In genomic region chr16:71808593-71809449, GRCh38 we compare ENCODE assay signal across 1 cellular context.
A peak's percentile ranks its signal among the peaks of the same experiment; 100 is the strongest.
TF ChIP-seq lines count a peak whose summit lies in the region.

Gene AP1G1, minus strand, starts transcription at chr16:71808834. Its CDS starts 19,355 bp downstream, at chr16:71789479.

TF ChIP-seq in HepG2, 621 proteins besides CTCF, POLR2A, EP300 and RAD21 (continued from another document and continues in another):
- TF ChIP-seq ZNF407 (CRISPR knock-in tag; IDR thresholded peaks at IDR 0.05; ENCODE audit: not compliant biosample characterization) (no peak), RBFOX2 (IDR thresholded peaks at IDR 0.05; ENCODE audit: low read depth, low read length) (peak; percentile 93), SIX4 (CRISPR knock-in tag; IDR thresholded peaks at IDR 0.05) (0 out of 2 replicates have a peak, but pooled peaks have one; percentile 11), ZNF746 (CRISPR knock-in tag; IDR thresholded peaks at IDR 0.05) (peak; percentile 72; the same call in 1 of the 2 replicates), MEIS1 (CRISPR knock-in tag; IDR thresholded peaks at IDR 0.05; ENCODE audit: borderline replicate concordance) (peak; percentile 43; the same call in 1 of the 2 replicates), NR0B2 (CRISPR knock-in tag; IDR thresholded peaks at IDR 0.05) (no peak; the same call in 1 of the 2 replicates), SKIL (CRISPR knock-in tag; IDR thresholded peaks at IDR 0.05; ENCODE audit: borderline replicate concordance) (peak; percentile 59; the same call in 1 of the 2 replicates), SUZ12 (IDR thresholded peaks at IDR 0.05; ENCODE audit: low read depth, low read length) (no peak), ZNF18 (CRISPR knock-in tag; IDR thresholded peaks at IDR 0.05; ENCODE audit: insufficient replicate concordance) (no peak), ZNF737 (CRISPR knock-in tag; IDR thresholded peaks at IDR 0.05; ENCODE audit: borderline replicate concordance) (peak; percentile 87), ZNF644 (CRISPR knock-in tag; IDR thresholded peaks at IDR 0.05; ENCODE audit: low read depth) (peak; percentile 55; the same call in 1 of the 2 replicates), NCOA5 (CRISPR knock-in tag; IDR thresholded peaks at IDR 0.05) (0 out of 2 replicates have a peak, but pooled peaks have one; percentile 52), ZBTB43 (CRISPR knock-in tag; conservative IDR thresholded peaks at IDR 0.05) (peak; percentile 44; the same call in 1 of the 2 replicates), HBP1 (CRISPR knock-in tag; IDR thresholded peaks at IDR 0.05; ENCODE audit: low read depth) (peak; percentile 70; the same call in 1 of the 2 replicates), CCDC6 (CRISPR knock-in tag; IDR thresholded peaks at IDR 0.05) (peak; percentile 53; the same call in 1 of the 2 replicates), ETV5 (CRISPR knock-in tag; IDR thresholded peaks at IDR 0.05; ENCODE audit: borderline replicate concordance) (peak; percentile 64), ZBTB39 (CRISPR knock-in tag; IDR thresholded peaks at IDR 0.05) (no peak), RFX5 (IDR thresholded peaks at IDR 0.05; ENCODE audit: low read depth, low read length) (no peak; the same call in 1 of the 2 replicates), ZNF841 (CRISPR knock-in tag; IDR thresholded peaks at IDR 0.05; ENCODE audit: borderline replicate concordance) (no peak), HMGXB3 (CRISPR knock-in tag; IDR thresholded peaks at IDR 0.05; ENCODE audit: borderline replicate concordance) (peak; percentile 83; the same call in 1 of the 2 replicates), ZNF7 (CRISPR knock-in tag; IDR thresholded peaks at IDR 0.05) (no peak), ZFP36 (IDR thresholded peaks at IDR 0.05; ENCODE audit: borderline replicate concordance, low read depth, low read length, partially characterized antibody) (no peak), HIC2 (CRISPR knock-in tag; IDR thresholded peaks at IDR 0.05; ENCODE audit: low read depth) (no peak), YEATS2 (CRISPR knock-in tag; IDR thresholded peaks at IDR 0.05; ENCODE audit: borderline replicate concordance) (peak; percentile 93), SOX13 (IDR thresholded peaks at IDR 0.05) (no peak; the same call in 1 of the 2 replicates), SOX13 (CRISPR knock-in tag; conservative IDR thresholded peaks at IDR 0.05 in 1 of 2, IDR thresholded peaks at IDR 0.05 in 1 of 2) (peak in 1 of 2 experiments; percentile 67; a peak in 1 of 4 replicates)
